ENCODE assay signal across 20 cellular contexts in genomic region chr11:128634395-128634794, GRCh38.
"Had no signal": no experiment of that assay in that cellular context is flagged by ENCODE, and none has a peak within 500 bp of the region (broad histone marks: within the 10 kb centered on the region; RNA-seq: fewer than 3 reads in every experiment).

No MANE protein-coding gene starts in this region.

- H3K9me3 Mint-ChIP-seq: natural killer cell treated with Interleukin-12 subunit alpha and Interleukin-12 subunit beta and Interleukin-15 and Interleukin-18, amount 100 ng/mL, for 72 hours; type B pancreatic cell had no signal

- ATAC-seq: natural killer cell treated with Interleukin-12 subunit alpha and Interleukin-12 subunit beta and Interleukin-15 and Interleukin-18, amount 100 ng/mL, for 72 hours; pancreas; right cardiac atrium; sciatic nerve; stimulated activated naive CD8-positive, alpha-beta T cell treated with anti-CD3 and anti-CD28 coated beads, Interleukin-15, amount 100 ng/mL, for 72 hours had no signal

- H3K4me3 Mint-ChIP-seq: mesothelial cell of epicardium; naive B cell; natural killer cell treated with Interleukin-12 subunit alpha and Interleukin-12 subunit beta and Interleukin-15 and Interleukin-18, amount 100 ng/mL, for 72 hours; stimulated activated naive CD8-positive, alpha-beta T cell treated with anti-CD3 and anti-CD28 coated beads, Interleukin-15, amount 100 ng/mL, for 72 hours; type B pancreatic cell had no signal

- DNase-seq: islet precursor cell; left ventricle myocardium inferior; mesendoderm; naive B cell; pancreas; posterior cingulate gyrus; retina; right cardiac atrium; stimulated activated CD4-positive, alpha-beta T cell treated with anti-CD3 and anti-CD28 coated beads, Interleukin-12 subunit alpha, Interleukin-12 subunit beta, amount 100 ng/mL, for 4 hours; stimulated activated CD4-positive, alpha-beta T cell treated with anti-CD3 and anti-CD28 coated beads, Interleukin-15, amount 100 ng/mL, for 24 hours; stimulated activated CD4-positive, alpha-beta T cell treated with anti-CD3 and anti-CD28 coated beads, Interleukin-2, amount 100 ng/mL, for 24 hours; stimulated activated CD4-positive, alpha-beta T cell treated with anti-CD3 and anti-CD28 coated beads, Interleukin-4, amount 100 ng/mL, for 1 hour; stimulated activated naive CD4-positive, alpha-beta T cell treated with Interleukin-2 at 50 U/mL for 16 hours; stimulated activated naive CD8-positive, alpha-beta T cell treated with anti-CD3 and anti-CD28 coated beads, Interleukin-15, amount 100 ng/mL, for 72 hours; substantia nigra; uterus had no signal

- H3K27ac Mint-ChIP-seq: mesothelial cell of epicardium, type B pancreatic cell had no signal

- H3K36me3 Mint-ChIP-seq: mesothelial cell of epicardium; naive B cell; natural killer cell treated with Interleukin-12 subunit alpha and Interleukin-12 subunit beta and Interleukin-15 and Interleukin-18, amount 100 ng/mL, for 72 hours; type B pancreatic cell had no signal

- H3K27me3 Mint-ChIP-seq: naive B cell; stimulated activated naive CD8-positive, alpha-beta T cell treated with anti-CD3 and anti-CD28 coated beads, Interleukin-15, amount 100 ng/mL, for 72 hours had no signal
